ENCODE assay signal across 1 cellular context in the genomic region with DNA sequence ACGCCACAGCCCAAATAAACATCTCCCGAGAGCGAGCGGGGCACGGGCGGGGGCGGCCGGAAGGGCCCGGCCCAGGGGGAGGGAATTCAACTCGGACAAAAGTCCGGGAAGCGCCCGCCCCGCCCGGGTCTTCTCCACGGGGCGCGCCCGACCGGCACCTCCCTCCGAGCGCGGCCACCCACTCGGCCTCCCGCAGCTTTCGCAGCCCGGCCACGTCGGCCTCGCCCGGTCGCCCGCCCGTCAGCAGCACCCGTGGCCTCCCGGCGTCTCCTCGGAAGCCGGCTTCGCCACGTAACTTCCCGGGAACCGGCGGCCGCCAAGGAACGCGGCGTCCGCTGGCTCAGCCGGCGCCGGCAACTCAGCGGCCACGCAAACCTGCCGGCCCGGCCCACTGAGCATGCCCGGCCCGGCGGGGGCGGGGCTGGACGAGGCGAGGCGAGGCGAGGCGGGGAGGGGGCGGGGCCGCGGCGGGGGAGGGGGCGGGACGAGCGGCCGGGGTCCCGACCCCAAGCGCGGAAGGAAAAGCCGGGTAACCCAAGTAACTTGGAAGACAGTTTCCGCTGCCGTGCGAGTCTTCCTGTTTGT.
TF ChIP-seq lines count a peak whose summit lies in the region.

A gene (minus strand): TSS at position 369 of the 585 bp plus-strand sequence. CDS start 440 bp downstream, outside the sequence.

TF ChIP-seq in K562, 482 proteins besides CTCF, POLR2A, EP300 and RAD21 (continued from another document and continues in another):
- TF ChIP-seq, protein P1, sequence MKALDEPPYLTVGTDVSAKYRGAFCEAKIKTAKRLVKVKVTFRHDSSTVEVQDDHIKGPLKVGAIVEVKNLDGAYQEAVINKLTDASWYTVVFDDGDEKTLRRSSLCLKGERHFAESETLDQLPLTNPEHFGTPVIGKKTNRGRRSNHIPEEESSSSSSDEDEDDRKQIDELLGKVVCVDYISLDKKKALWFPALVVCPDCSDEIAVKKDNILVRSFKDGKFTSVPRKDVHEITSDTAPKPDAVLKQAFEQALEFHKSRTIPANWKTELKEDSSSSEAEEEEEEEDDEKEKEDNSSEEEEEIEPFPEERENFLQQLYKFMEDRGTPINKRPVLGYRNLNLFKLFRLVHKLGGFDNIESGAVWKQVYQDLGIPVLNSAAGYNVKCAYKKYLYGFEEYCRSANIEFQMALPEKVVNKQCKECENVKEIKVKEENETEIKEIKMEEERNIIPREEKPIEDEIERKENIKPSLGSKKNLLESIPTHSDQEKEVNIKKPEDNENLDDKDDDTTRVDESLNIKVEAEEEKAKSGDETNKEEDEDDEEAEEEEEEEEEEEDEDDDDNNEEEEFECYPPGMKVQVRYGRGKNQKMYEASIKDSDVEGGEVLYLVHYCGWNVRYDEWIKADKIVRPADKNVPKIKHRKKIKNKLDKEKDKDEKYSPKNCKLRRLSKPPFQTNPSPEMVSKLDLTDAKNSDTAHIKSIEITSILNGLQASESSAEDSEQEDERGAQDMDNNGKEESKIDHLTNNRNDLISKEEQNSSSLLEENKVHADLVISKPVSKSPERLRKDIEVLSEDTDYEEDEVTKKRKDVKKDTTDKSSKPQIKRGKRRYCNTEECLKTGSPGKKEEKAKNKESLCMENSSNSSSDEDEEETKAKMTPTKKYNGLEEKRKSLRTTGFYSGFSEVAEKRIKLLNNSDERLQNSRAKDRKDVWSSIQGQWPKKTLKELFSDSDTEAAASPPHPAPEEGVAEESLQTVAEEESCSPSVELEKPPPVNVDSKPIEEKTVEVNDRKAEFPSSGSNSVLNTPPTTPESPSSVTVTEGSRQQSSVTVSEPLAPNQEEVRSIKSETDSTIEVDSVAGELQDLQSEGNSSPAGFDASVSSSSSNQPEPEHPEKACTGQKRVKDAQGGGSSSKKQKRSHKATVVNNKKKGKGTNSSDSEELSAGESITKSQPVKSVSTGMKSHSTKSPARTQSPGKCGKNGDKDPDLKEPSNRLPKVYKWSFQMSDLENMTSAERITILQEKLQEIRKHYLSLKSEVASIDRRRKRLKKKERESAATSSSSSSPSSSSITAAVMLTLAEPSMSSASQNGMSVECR (CRISPR knock-in tag; IDR thresholded peaks at IDR 0.05), result peak; percentile 53; the same call in 1 of the 2 replicates
- TF ChIP-seq ZNF354B (CRISPR knock-in tag; IDR thresholded peaks at IDR 0.05), result no peak
- peak; percentile 82 for TF ChIP-seq CTBP1 (IDR thresholded peaks at IDR 0.05; ENCODE audit: borderline replicate concordance)
- TF ChIP-seq CREB1 (IDR thresholded peaks at IDR 0.05), result no peak
- TF ChIP-seq CREB1 (CRISPR knock-in tag; IDR thresholded peaks at IDR 0.05), result peak; percentile 38; the same call in 1 of the 2 replicates
- TF ChIP-seq, protein P2, sequence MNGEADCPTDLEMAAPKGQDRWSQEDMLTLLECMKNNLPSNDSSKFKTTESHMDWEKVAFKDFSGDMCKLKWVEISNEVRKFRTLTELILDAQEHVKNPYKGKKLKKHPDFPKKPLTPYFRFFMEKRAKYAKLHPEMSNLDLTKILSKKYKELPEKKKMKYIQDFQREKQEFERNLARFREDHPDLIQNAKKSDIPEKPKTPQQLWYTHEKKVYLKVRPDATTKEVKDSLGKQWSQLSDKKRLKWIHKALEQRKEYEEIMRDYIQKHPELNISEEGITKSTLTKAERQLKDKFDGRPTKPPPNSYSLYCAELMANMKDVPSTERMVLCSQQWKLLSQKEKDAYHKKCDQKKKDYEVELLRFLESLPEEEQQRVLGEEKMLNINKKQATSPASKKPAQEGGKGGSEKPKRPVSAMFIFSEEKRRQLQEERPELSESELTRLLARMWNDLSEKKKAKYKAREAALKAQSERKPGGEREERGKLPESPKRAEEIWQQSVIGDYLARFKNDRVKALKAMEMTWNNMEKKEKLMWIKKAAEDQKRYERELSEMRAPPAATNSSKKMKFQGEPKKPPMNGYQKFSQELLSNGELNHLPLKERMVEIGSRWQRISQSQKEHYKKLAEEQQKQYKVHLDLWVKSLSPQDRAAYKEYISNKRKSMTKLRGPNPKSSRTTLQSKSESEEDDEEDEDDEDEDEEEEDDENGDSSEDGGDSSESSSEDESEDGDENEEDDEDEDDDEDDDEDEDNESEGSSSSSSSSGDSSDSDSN (IDR thresholded peaks at IDR 0.05; ENCODE audit: borderline replicate concordance in 1 of 2, low read depth in 2 of 2, low read length in 2 of 2), result 0 out of 4 replicates have a peak, but pooled peaks of 1 of the 2 experiments have one; percentile 41
- 0 out of 2 replicates have a peak, but pooled peaks have one; percentile 20 for TF ChIP-seq L3MBTL2 (IDR thresholded peaks at IDR 0.05)
- TF ChIP-seq, protein P3, sequence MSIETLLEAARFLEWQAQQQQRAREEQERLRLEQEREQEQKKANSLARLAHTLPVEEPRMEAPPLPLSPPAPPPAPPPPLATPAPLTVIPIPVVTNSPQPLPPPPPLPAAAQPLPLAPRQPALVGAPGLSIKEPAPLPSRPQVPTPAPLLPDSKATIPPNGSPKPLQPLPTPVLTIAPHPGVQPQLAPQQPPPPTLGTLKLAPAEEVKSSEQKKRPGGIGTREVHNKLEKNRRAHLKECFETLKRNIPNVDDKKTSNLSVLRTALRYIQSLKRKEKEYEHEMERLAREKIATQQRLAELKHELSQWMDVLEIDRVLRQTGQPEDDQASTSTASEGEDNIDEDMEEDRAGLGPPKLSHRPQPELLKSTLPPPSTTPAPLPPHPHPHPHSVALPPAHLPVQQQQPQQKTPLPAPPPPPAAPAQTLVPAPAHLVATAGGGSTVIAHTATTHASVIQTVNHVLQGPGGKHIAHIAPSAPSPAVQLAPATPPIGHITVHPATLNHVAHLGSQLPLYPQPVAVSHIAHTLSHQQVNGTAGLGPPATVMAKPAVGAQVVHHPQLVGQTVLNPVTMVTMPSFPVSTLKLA (conservative IDR thresholded peaks at IDR 0.05), result peak in 1 of 2 experiments; percentile 64; a peak in 2 of 4 replicates
- TF ChIP-seq HCFC1 (IDR thresholded peaks at IDR 0.05; ENCODE audit: low read depth, low read length), result 0 out of 2 replicates have a peak, but pooled peaks have one; percentile 9
- TF ChIP-seq RAD51 (IDR thresholded peaks at IDR 0.05; ENCODE audit: borderline replicate concordance, low read depth), result no peak
- TF ChIP-seq KLF13 (tag; IDR thresholded peaks at IDR 0.05; ENCODE audit: borderline replicate concordance, low read depth), result peak; percentile 32; the same call in 1 of the 2 replicates
- no peak for TF ChIP-seq TAL1 (IDR thresholded peaks at IDR 0.05)
- peak; percentile 40; the same call in 1 of the 2 replicates for TF ChIP-seq ZBTB7A (IDR thresholded peaks at IDR 0.05; ENCODE audit: borderline replicate concordance, control insufficient read depth, low read depth, low read length)
- peak; percentile 54 for TF ChIP-seq ATF7 (IDR thresholded peaks at IDR 0.05)
- TF ChIP-seq, protein P4, sequence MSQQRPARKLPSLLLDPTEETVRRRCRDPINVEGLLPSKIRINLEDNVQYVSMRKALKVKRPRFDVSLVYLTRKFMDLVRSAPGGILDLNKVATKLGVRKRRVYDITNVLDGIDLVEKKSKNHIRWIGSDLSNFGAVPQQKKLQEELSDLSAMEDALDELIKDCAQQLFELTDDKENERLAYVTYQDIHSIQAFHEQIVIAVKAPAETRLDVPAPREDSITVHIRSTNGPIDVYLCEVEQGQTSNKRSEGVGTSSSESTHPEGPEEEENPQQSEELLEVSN (IDR thresholded peaks at IDR 0.05; ENCODE audit: borderline replicate concordance in 1 of 2, extremely low read depth in 1 of 2, insufficient read depth in 1 of 2, insufficient read length in 1 of 2, low read depth in 1 of 2, low read length in 1 of 2, poor library complexity in 1 of 2, severe bottlenecking in 1 of 2), result peak in 1 of 2 experiments; percentile 53
- no peak for TF ChIP-seq DIDO1 (tag; IDR thresholded peaks at IDR 0.05; ENCODE audit: low read depth)
- TF ChIP-seq NFIC (IDR thresholded peaks at IDR 0.05), result peak; percentile 59
- TF ChIP-seq SAFB (IDR thresholded peaks at IDR 0.05; ENCODE audit: borderline replicate concordance, low read depth, low read length), result peak; percentile 73
- TF ChIP-seq, protein P5, sequence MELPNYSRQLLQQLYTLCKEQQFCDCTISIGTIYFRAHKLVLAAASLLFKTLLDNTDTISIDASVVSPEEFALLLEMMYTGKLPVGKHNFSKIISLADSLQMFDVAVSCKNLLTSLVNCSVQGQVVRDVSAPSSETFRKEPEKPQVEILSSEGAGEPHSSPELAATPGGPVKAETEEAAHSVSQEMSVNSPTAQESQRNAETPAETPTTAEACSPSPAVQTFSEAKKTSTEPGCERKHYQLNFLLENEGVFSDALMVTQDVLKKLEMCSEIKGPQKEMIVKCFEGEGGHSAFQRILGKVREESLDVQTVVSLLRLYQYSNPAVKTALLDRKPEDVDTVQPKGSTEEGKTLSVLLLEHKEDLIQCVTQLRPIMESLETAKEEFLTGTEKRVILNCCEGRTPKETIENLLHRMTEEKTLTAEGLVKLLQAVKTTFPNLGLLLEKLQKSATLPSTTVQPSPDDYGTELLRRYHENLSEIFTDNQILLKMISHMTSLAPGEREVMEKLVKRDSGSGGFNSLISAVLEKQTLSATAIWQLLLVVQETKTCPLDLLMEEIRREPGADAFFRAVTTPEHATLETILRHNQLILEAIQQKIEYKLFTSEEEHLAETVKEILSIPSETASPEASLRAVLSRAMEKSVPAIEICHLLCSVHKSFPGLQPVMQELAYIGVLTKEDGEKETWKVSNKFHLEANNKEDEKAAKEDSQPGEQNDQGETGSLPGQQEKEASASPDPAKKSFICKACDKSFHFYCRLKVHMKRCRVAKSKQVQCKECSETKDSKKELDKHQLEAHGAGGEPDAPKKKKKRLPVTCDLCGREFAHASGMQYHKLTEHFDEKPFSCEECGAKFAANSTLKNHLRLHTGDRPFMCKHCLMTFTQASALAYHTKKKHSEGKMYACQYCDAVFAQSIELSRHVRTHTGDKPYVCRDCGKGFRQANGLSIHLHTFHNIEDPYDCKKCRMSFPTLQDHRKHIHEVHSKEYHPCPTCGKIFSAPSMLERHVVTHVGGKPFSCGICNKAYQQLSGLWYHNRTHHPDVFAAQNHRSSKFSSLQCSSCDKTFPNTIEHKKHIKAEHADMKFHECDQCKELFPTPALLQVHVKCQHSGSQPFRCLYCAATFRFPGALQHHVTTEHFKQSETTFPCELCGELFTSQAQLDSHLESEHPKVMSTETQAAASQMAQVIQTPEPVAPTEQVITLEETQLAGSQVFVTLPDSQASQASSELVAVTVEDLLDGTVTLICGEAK (IDR thresholded peaks at IDR 0.05), result peak; percentile 62
- TF ChIP-seq, protein P5 (CRISPR knock-in tag; IDR thresholded peaks at IDR 0.05), result no peak
- peak; percentile 62 for TF ChIP-seq POLR2H (tag; IDR thresholded peaks at IDR 0.05; ENCODE audit: low read depth)
- peak; percentile 47 to 51; a peak in 2 of 4 replicates for TF ChIP-seq MAZ (CRISPR knock-in tag; conservative IDR thresholded peaks at IDR 0.05 in 1 of 2, IDR thresholded peaks at IDR 0.05 in 1 of 2)
- TF ChIP-seq, protein P6, sequence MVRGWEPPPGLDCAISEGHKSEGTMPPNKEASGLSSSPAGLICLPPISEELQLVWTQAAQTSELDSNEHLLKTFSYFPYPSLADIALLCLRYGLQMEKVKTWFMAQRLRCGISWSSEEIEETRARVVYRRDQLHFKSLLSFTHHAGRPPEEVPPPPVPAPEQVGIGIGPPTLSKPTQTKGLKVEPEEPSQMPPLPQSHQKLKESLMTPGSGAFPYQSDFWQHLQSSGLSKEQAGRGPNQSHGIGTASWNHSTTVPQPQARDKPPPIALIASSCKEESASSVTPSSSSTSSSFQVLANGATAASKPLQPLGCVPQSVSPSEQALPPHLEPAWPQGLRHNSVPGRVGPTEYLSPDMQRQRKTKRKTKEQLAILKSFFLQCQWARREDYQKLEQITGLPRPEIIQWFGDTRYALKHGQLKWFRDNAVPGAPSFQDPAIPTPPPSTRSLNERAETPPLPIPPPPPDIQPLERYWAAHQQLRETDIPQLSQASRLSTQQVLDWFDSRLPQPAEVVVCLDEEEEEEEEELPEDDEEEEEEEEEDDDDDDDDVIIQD (CRISPR knock-in tag; IDR thresholded peaks at IDR 0.05), result no peak
- peak; percentile 67 for TF ChIP-seq CCNT2 (IDR thresholded peaks at IDR 0.05; ENCODE audit: borderline replicate concordance, extremely low read depth, insufficient read length, low read depth, low read length)
- peak; percentile 84 for TF ChIP-seq RBFOX2 (IDR thresholded peaks at IDR 0.05; ENCODE audit: low read depth, low read length)
- TF ChIP-seq, protein P7, sequence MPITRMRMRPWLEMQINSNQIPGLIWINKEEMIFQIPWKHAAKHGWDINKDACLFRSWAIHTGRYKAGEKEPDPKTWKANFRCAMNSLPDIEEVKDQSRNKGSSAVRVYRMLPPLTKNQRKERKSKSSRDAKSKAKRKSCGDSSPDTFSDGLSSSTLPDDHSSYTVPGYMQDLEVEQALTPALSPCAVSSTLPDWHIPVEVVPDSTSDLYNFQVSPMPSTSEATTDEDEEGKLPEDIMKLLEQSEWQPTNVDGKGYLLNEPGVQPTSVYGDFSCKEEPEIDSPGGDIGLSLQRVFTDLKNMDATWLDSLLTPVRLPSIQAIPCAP (CRISPR knock-in tag; IDR thresholded peaks at IDR 0.05; ENCODE audit: borderline replicate concordance), result no peak
- peak; percentile 47 for TF ChIP-seq POLR2B (IDR thresholded peaks at IDR 0.05; ENCODE audit: low read depth, partially characterized antibody)
- TF ChIP-seq, protein P8, sequence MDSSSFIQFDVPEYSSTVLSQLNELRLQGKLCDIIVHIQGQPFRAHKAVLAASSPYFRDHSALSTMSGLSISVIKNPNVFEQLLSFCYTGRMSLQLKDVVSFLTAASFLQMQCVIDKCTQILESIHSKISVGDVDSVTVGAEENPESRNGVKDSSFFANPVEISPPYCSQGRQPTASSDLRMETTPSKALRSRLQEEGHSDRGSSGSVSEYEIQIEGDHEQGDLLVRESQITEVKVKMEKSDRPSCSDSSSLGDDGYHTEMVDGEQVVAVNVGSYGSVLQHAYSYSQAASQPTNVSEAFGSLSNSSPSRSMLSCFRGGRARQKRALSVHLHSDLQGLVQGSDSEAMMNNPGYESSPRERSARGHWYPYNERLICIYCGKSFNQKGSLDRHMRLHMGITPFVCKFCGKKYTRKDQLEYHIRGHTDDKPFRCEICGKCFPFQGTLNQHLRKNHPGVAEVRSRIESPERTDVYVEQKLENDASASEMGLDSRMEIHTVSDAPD (CRISPR knock-in tag; IDR thresholded peaks at IDR 0.05), result no peak
- no peak for TF ChIP-seq ZNF133 (CRISPR knock-in tag; IDR thresholded peaks at IDR 0.05)
